In the genomic region with DNA sequence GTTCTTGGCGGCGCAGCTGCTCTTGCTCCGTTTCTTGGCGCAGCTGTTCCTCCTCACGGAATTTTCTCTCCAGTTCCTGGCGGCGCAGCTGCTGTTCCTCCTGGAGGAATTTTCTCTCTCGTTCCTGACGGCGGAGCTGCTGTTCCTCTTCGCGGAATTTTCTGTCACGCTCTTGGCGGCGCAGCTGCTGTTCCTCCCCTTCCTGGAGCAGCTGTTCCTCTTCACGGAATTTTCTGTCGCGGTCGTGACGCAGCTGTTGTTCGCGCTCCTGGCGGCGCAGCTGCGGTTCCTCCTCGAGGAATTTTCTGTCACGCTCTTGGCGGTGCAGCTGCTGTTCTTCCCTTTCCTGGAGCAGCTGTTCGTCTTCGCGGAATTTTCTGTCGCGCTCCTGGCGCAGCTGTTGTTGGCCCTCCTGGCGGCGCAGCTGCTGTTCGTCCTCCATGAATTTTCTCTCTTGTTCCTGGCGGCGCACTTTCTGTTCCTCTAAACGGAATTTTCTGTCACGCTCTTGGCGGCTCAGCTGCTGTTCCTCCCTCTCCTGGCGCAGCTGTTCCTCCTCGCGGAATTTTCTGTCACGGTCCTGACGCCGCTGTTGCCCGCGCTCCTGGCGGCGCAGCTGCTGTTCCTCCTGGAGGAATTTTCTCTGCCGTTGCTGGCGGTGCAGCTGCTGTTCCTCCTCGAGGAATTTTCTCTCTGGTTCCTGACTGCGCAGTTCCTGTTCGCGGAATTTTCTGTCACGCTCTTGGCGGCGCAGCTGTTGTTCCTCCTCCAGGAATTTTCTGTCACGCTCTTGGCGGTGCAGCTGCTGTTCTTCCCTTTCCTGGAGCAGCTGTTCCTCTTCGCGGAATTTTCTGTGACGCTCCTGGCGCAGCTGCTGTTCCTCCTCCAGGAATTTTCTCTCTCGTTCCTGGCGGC, we compare ENCODE assay signal across 9 cellular contexts. TPM values are rescaled to one million over a fixed set of nuclear protein-coding genes. Genes with fewer than 3 reads are reported as not detected.
DNase-seq lines count a peak whose midpoint lies in the region; ATAC-seq, FAIRE-seq and TF ChIP-seq lines count a peak whose summit lies in the region.
"Had no signal": no experiment of that assay in that cellular context is flagged by ENCODE, and none has a peak within 500 bp of the region (broad histone marks: within the 10 kb centered on the region; RNA-seq: fewer than 3 reads in every experiment).

No MANE protein-coding gene starts in this region.

- in situ Hi-C loops in SK-MEL-5 (cut with HindIII; ENCODE audit: low pct_unique_long_range_greater_than_20kb, low sequenced_read_pairs) = no loop called here

- DNase-seq in GM03348 (ENCODE audit: low spot score) (peak; percentile 5), SK-MEL-5 (ENCODE audit: low read depth, low spot score) (peak; percentile 83), fibroblast of the aortic adventitia (ENCODE audit: low read depth) (peak; percentile 73), NCI-H1105 (lab: John Stamatoyannopoulos, UW) (no peak), NCI-H2196 treated with DMSO at 0.1 percent for 48 hours (lab: John Stamatoyannopoulos, UW; ENCODE audit: unreplicated experiment) (no peak), GM12892 (ENCODE audit: insufficient read length) (no peak)

- H3K36me3 ChIP-seq in rectal smooth muscle tissue (ENCODE audit: control insufficient read depth, insufficient read depth, low read length) = no peaks in the 10 kb centered on the region

- no peak for TF ChIP-seq POLR2A in GM12892 (IDR thresholded peaks at IDR 0.05; ENCODE audit: low read depth, low read length)

- TF ChIP-seq CTCF in fibroblast of the aortic adventitia (IDR thresholded peaks at IDR 0.05; ENCODE audit: insufficient read depth, low read length) = no peak

- no peak for FAIRE-seq in GM12892 (lab: Jason Lieb, UNC)

- peaks cover 15% of the 10 kb centered on the region for H3K4me1 ChIP-seq in rectal smooth muscle tissue (ENCODE audit: control insufficient read depth, insufficient read depth, low read length)

- H3K4me3 ChIP-seq in fibroblast of the aortic adventitia (ENCODE audit: low read depth, low read length) = peak overlapping the region; percentile 50
- H3K4me3 ChIP-seq in rectal smooth muscle tissue (ENCODE audit: low read length) = peak overlapping the region; percentile 28

- H3K27me3 ChIP-seq in rectal smooth muscle tissue (ENCODE audit: control insufficient read depth, insufficient read depth, low read length) = peaks cover 55% of the 10 kb centered on the region

- ATAC-seq in GM19467 (IDR thresholded peaks at IDR 0.05; ENCODE audit: unreplicated experiment) = no peak

- no peak overlapping the region for H3K9ac ChIP-seq in rectal smooth muscle tissue (ENCODE audit: low read length)

- no peak overlapping the region for H3K27ac ChIP-seq in rectal smooth muscle tissue (ENCODE audit: low read depth, low read length)

RNA-seq across cellular contexts. Expression of gene TCHH, which starts 7.0 kb away (rescaled TPM):
- total RNA-seq in SK-MEL-5 (2014; rRNA removed; shearing (Covaris generic)) = 0.05 and 0.27 TPM in 2 replicates
- 0.20 and 0.43 TPM in 2 replicates for polyA plus RNA-seq in SK-MEL-5 (2015; cell fraction: cytosol; rRNA removed)
- 0.35 TPM in 1 of 2 replicates, not detected in the other for polyA plus RNA-seq in SK-MEL-5 (2015; cell fraction: nucleus; rRNA removed)
- 0.09 TPM in 1 of 2 replicates, not detected in the other for total RNA-seq in fibroblast of the aortic adventitia (ENCODE audit: low replicate concordance)
- 0.06 TPM for polyA plus RNA-seq in GM12892 (2012; ENCODE audit: missing spikeins)
- total RNA-seq: OCI-LY7 had no signal

RNA-seq across cellular contexts. Expression of gene TCHHL1, which starts 19.4 kb away (rescaled TPM):
- total RNA-seq in SK-MEL-5 (2014; rRNA removed; shearing (Covaris generic)) = not detected in 2 replicates
- not detected in 2 replicates for polyA plus RNA-seq in SK-MEL-5 (2015; cell fraction: cytosol; rRNA removed)
- polyA plus RNA-seq in SK-MEL-5 (2015; cell fraction: nucleus; rRNA removed) = not detected in 2 replicates
- not detected in 2 replicates for total RNA-seq in fibroblast of the aortic adventitia (ENCODE audit: low replicate concordance)
- not detected for polyA plus RNA-seq in GM12892 (2012; ENCODE audit: missing spikeins)
- total RNA-seq: OCI-LY7 had no signal

RNA-seq across cellular contexts. Expression of gene RPTN, which starts 50.8 kb away (rescaled TPM):
- not detected in 2 replicates for total RNA-seq in SK-MEL-5 (2014; rRNA removed; shearing (Covaris generic))
- not detected in 2 replicates for polyA plus RNA-seq in SK-MEL-5 (2015; cell fraction: cytosol; rRNA removed)
- polyA plus RNA-seq in SK-MEL-5 (2015; cell fraction: nucleus; rRNA removed) = not detected in 2 replicates
- not detected in 2 replicates for total RNA-seq in fibroblast of the aortic adventitia (ENCODE audit: low replicate concordance)
- not detected for polyA plus RNA-seq in GM12892 (2012; ENCODE audit: missing spikeins)
- total RNA-seq: OCI-LY7 had no signal

Comparison
In these comparisons a context has a peak if more than half of its experiments do, and no peak if none do; other contexts are left out.
1. DNase-seq: peak in GM03348 (single experiment), SK-MEL-5 (single experiment) and fibroblast of the aortic adventitia (single experiment); none in NCI-H1105 (single experiment), NCI-H2196 treated with DMSO at 0.1 percent for 48 hours (single experiment) and GM12892 (single experiment).